In genomic region chr19:7179917-7180306, GRCh38 we compare ENCODE assay signal across 16 cellular contexts.
DNase-seq lines count a peak whose midpoint lies in the region; ATAC-seq, FAIRE-seq and TF ChIP-seq lines count a peak whose summit lies in the region.
"Had no signal": no experiment of that assay in that cellular context is flagged by ENCODE, and none has a peak within 500 bp of the region (broad histone marks: within the 10 kb centered on the region; RNA-seq: fewer than 3 reads in every experiment).

No MANE protein-coding gene starts in this region.

- H3K4me3 Mint-ChIP-seq in natural killer cell treated with Interleukin-12 subunit alpha and Interleukin-12 subunit beta and Interleukin-15 and Interleukin-18, amount 100 ng/mL, for 72 hours, result no peak overlapping the region
- H3K4me3 Mint-ChIP-seq in stimulated activated naive B cell treated with anti-CD40 and anti-IgM and Interleukin-4, amounts not matched to agents 10 μg/mL and 1 μg/mL and 100 μg/mL, for 72 hours, result no peak overlapping the region
- H3K4me3 Mint-ChIP-seq: activated CD4-positive, alpha-beta T cell treated with anti-CD3 and anti-CD28 coated beads for 36 hours; activated naive CD4-positive, alpha-beta T cell treated with anti-CD3 and anti-CD28 coated beads, Interleukin-2, amount 50 U/mL, for 24 hours; activated T-cell treated with anti-CD3 and anti-CD28 coated beads, Interleukin-2, amount 50 U/mL, for 72 hours; effector memory CD8-positive, alpha-beta T cell; stimulated activated naive CD8-positive, alpha-beta T cell treated with anti-CD3 and anti-CD28 coated beads, Interleukin-15, Interleukin-2, amounts not matched to agents 100 ng/mL and 50 ng/mL, for 24 hours had no signal

- peaks cover 0 to 3% of the 10 kb centered on the region in 2 donors for H3K27me3 Mint-ChIP-seq in natural killer cell treated with Interleukin-12 subunit alpha and Interleukin-12 subunit beta and Interleukin-15 and Interleukin-18, amount 100 ng/mL, for 72 hours
- no peaks in the 10 kb centered on the region for H3K27me3 Mint-ChIP-seq in stimulated activated naive B cell treated with anti-CD40 and anti-IgM and Interleukin-4, amounts not matched to agents 10 μg/mL and 1 μg/mL and 100 μg/mL, for 72 hours
- H3K27me3 Mint-ChIP-seq: activated naive CD4-positive, alpha-beta T cell treated with anti-CD3 and anti-CD28 coated beads, Interleukin-2, amount 50 U/mL, for 24 hours had no signal

- peaks cover 33 to 37% of the 10 kb centered on the region in 2 donors for H3K4me1 Mint-ChIP-seq in natural killer cell treated with Interleukin-12 subunit alpha and Interleukin-12 subunit beta and Interleukin-15 and Interleukin-18, amount 100 ng/mL, for 72 hours (ENCODE audit: low read depth in 2 of 2)
- peaks cover 33 to 55% of the 10 kb centered on the region in 2 donors for H3K4me1 Mint-ChIP-seq in stimulated activated naive B cell treated with anti-CD40 and anti-IgM and Interleukin-4, amounts not matched to agents 10 μg/mL and 1 μg/mL and 100 μg/mL, for 72 hours

- H2AFZ ChIP-seq in GM12878 (ENCODE audit: control insufficient read depth, low read depth, low read length), result no peak overlapping the region

- no peak for TF ChIP-seq CTCF in GM12878 (IDR thresholded peaks at IDR 0.05 in 2 of 3, conservative IDR thresholded peaks at IDR 0.05 in 1 of 3; ENCODE audit: control insufficient read depth in 2 of 3, extremely low read depth in 1 of 3, insufficient read depth in 1 of 3, low read depth in 3 of 3, low read length in 3 of 3)

- 0 out of 3 replicates have a peak, but pooled peaks cover 1% of the 10 kb centered on the region for H3K9me3 ChIP-seq in GM12878 (replicated peaks; ENCODE audit: control insufficient read depth, insufficient read depth, low read length)
- H3K9me3 ChIP-seq: upper lobe of left lung had no signal

- intact Hi-C loops in GM12878 (cut with micrococcal nuclease; ENCODE audit: unreplicated experiment), result no loop called here

- no peak for TF ChIP-seq RAD21 in GM12878 (IDR thresholded peaks at IDR 0.05; ENCODE audit: insufficient read depth, low read depth, low read length)

- WGBS in GM12878 (ENCODE audit: insufficient coverage, insufficient replicate concordance, low lambda C conversion rate, missing lambda C conversion rate), result 83% methylated on average over 3 of the region's 3 CpGs

- H3K4me2 ChIP-seq in GM12878 (ENCODE audit: control insufficient read depth, insufficient read depth), result peak overlapping the region; percentile 56

- BruUV-seq in GM12878 (replicated peaks; lab: Mats Ljungman, UMichigan), result no TSS peak

- no peaks in the 10 kb centered on the region for H3K27me3 ChIP-seq in GM12878 (replicated peaks in 1 of 2; ENCODE audit: control insufficient read depth in 2 of 2, insufficient read depth in 2 of 2, low read length in 1 of 2)
- H3K27me3 ChIP-seq: upper lobe of left lung had no signal

- H3K4me3 ChIP-seq in GM12878, result no peak overlapping the region
- H3K4me3 ChIP-seq: upper lobe of left lung had no signal

- H3K9ac ChIP-seq in GM12878 (ENCODE audit: control insufficient read depth, insufficient read depth, low read length), result peak overlapping the region; percentile 37; the same call in 1 of the 2 replicates

- no peaks in the 10 kb centered on the region for H3K36me3 Mint-ChIP-seq in natural killer cell treated with Interleukin-12 subunit alpha and Interleukin-12 subunit beta and Interleukin-15 and Interleukin-18, amount 100 ng/mL, for 72 hours
- peaks cover 3 to 4% of the 10 kb centered on the region in 2 donors for H3K36me3 Mint-ChIP-seq in stimulated activated naive B cell treated with anti-CD40 and anti-IgM and Interleukin-4, amounts not matched to agents 10 μg/mL and 1 μg/mL and 100 μg/mL, for 72 hours
- H3K36me3 Mint-ChIP-seq: activated naive CD4-positive, alpha-beta T cell treated with anti-CD3 and anti-CD28 coated beads, Interleukin-2, amount 50 U/mL, for 24 hours had no signal

- H3K9me3 Mint-ChIP-seq in natural killer cell treated with Interleukin-12 subunit alpha and Interleukin-12 subunit beta and Interleukin-15 and Interleukin-18, amount 100 ng/mL, for 72 hours, result no peaks in the 10 kb centered on the region
- H3K9me3 Mint-ChIP-seq in stimulated activated naive B cell treated with anti-CD40 and anti-IgM and Interleukin-4, amounts not matched to agents 10 μg/mL and 1 μg/mL and 100 μg/mL, for 72 hours, result peaks cover 3 to 5% of the 10 kb centered on the region in 2 donors
- H3K9me3 Mint-ChIP-seq: activated naive CD4-positive, alpha-beta T cell treated with anti-CD3 and anti-CD28 coated beads, Interleukin-2, amount 50 U/mL, for 24 hours; activated T-cell treated with anti-CD3 and anti-CD28 coated beads, Interleukin-2, amount 50 U/mL, for 72 hours; effector memory CD8-positive, alpha-beta T cell; stimulated activated naive CD8-positive, alpha-beta T cell treated with anti-CD3 and anti-CD28 coated beads, Interleukin-15, Interleukin-2, amounts not matched to agents 100 ng/mL and 50 ng/mL, for 24 hours had no signal

- in situ Hi-C loops in GM12878 (cut with MboI), result loop anchor here (10.0 kb wide), 1 partner anchor 525 kb away; the partner anchor contains the start of gene FCER2

- no peak for TF ChIP-seq EP300 in GM12878 (IDR thresholded peaks at IDR 0.05; ENCODE audit: borderline replicate concordance in 1 of 2, control insufficient read depth in 1 of 2, low read depth in 2 of 2, low read length in 2 of 2)

- SMC1A ChIA-PET in GM12878 (lab: Charles Lee; ENCODE audit: uncharacterized antibody, unreplicated experiment), result interaction anchor here (0.6 to 4.7 kb wide), 27 partner anchors 9 to 165 kb away, joined by 3 to 52 read pairs (median 4); no protein-coding TSS in a partner anchor

- TF ChIP-seq POLR2A in GM12878 (IDR thresholded peaks at IDR 0.05; ENCODE audit: low read depth, low read length), result no peak

- peaks cover 5 to 16% of the 10 kb centered on the region in 2 experiments; a peak in 3 of 4 replicates for H3K36me3 ChIP-seq in GM12878 (ENCODE audit: control insufficient read depth in 2 of 2, insufficient read depth in 2 of 2, low read length in 1 of 2)
- H3K36me3 ChIP-seq: upper lobe of left lung had no signal

- H3K27ac ChIP-seq in GM12878 (ENCODE audit: control insufficient read depth, insufficient read depth), result peak overlapping the region; percentile 81
- H3K27ac ChIP-seq: upper lobe of left lung had no signal

- POLR2A ChIA-PET in GM12878 (lab: Charles Lee), result interaction anchor here (0.5 to 2.1 kb wide), 15 partner anchors 8 to 444 kb away, joined by 3 to 21 read pairs (median 5); partner anchors contain the start of gene INSR

- H3K27ac Mint-ChIP-seq in natural killer cell treated with Interleukin-12 subunit alpha and Interleukin-12 subunit beta and Interleukin-15 and Interleukin-18, amount 100 ng/mL, for 72 hours, result peak overlapping the region; percentile 33 to 79
- H3K27ac Mint-ChIP-seq in stimulated activated naive B cell treated with anti-CD40 and anti-IgM and Interleukin-4, amounts not matched to agents 10 μg/mL and 1 μg/mL and 100 μg/mL, for 72 hours, result peak overlapping the region; percentile 70
- H3K27ac Mint-ChIP-seq: activated CD4-positive, alpha-beta T cell treated with anti-CD3 and anti-CD28 coated beads for 36 hours; activated naive CD4-positive, alpha-beta T cell treated with anti-CD3 and anti-CD28 coated beads, Interleukin-2, amount 50 U/mL, for 24 hours; activated T-cell treated with anti-CD3 and anti-CD28 coated beads, Interleukin-2, amount 50 U/mL, for 72 hours; stimulated activated naive CD8-positive, alpha-beta T cell treated with anti-CD3 and anti-CD28 coated beads, Interleukin-15, Interleukin-2, amounts not matched to agents 100 ng/mL and 50 ng/mL, for 24 hours had no signal

- CTCF ChIA-PET in GM12878 (lab: Yijun Ruan, JAX), result interaction anchor here (0.8 to 3.4 kb wide), 12 partner anchors 11 to 165 kb away, joined by 3 to 11 read pairs (median 3); no protein-coding TSS in a partner anchor

- peak; percentile 24 for FAIRE-seq in GM18507 (lab: Jason Lieb, UNC)
- no peak for FAIRE-seq in GM12878 (lab: Jason Lieb, UNC)

- ATAC-seq in GM12878 (no peak), GM21576 (IDR thresholded peaks at IDR 0.05; ENCODE audit: unreplicated experiment) (no peak)
- no peak for ATAC-seq in natural killer cell treated with Interleukin-12 subunit alpha and Interleukin-12 subunit beta and Interleukin-15 and Interleukin-18, amount 100 ng/mL, for 72 hours
- no peak for ATAC-seq in stimulated activated naive B cell treated with anti-CD40 and anti-IgM and Interleukin-4, amounts not matched to agents 10 μg/mL and 1 μg/mL and 100 μg/mL, for 72 hours (replicated peaks)

- no peaks in the 10 kb centered on the region for H4K20me1 ChIP-seq in GM12878 (ENCODE audit: control insufficient read depth, insufficient read depth)

- H3K79me2 ChIP-seq in GM12878 (ENCODE audit: control insufficient read depth, insufficient read depth, low read length), result peaks cover 36% of the 10 kb centered on the region

- RAD21 ChIA-PET in GM12878 (lab: Charles Lee; ENCODE audit: unreplicated experiment), result interaction anchor here (1.0 to 2.5 kb wide), 18 partner anchors 8 to 165 kb away, joined by 3 to 18 read pairs (median 5); partner anchors contain the start of gene INSR

- peaks cover 56% of the 10 kb centered on the region for H3K4me1 ChIP-seq in GM12878 (ENCODE audit: control insufficient read depth, insufficient read depth, low read length)

- DNase-seq in GM18507 (ENCODE audit: extremely low spot score, insufficient read length, low read depth), result no peak
- DNase-seq in GM12878 (ENCODE audit: low read depth, low spot score), result no peak
- no peak for DNase-seq in natural killer cell treated with Interleukin-12 subunit alpha and Interleukin-12 subunit beta and Interleukin-15 and Interleukin-18, amount 100 ng/mL, for 72 hours (ENCODE audit: low spot score)
- DNase-seq in stimulated activated naive B cell treated with anti-CD40 and anti-IgM and Interleukin-4, amounts not matched to agents 10 μg/mL and 1 μg/mL and 100 μg/mL, for 72 hours, result no peak
- no peak for DNase-seq in NCI-H2196 (lab: John Stamatoyannopoulos, UW; ENCODE audit: unreplicated experiment)
- DNase-seq in hepatic stellate cell (ENCODE audit: low spot score), result no peak
- no peak for DNase-seq in AG08395 (ENCODE audit: low spot score)
- DNase-seq: activated CD4-positive, alpha-beta T cell treated with anti-CD3 and anti-CD28 coated beads for 36 hours; AML-193; effector memory CD8-positive, alpha-beta T cell; NCI-H526 treated with DMSO at 0.1 percent for 48 hours; upper lobe of left lung had no signal

TF ChIP-seq in GM12878, 131 proteins besides CTCF, POLR2A, EP300 and RAD21 (continues in another document):
- no peak for TF ChIP-seq RB1 (IDR thresholded peaks at IDR 0.05; ENCODE audit: borderline replicate concordance)
